1 cellular context compared by ENCODE assay signal in genomic region chr3:127588675-127589577, GRCh38.
A peak's percentile ranks its signal among the peaks of the same experiment; 100 is the strongest.
TF ChIP-seq lines count a peak whose summit lies in the region.

No MANE protein-coding gene starts in this region.

TF ChIP-seq in GM12878, 131 proteins besides CTCF, POLR2A, EP300 and RAD21:
- TF ChIP-seq BCL3 (IDR thresholded peaks at IDR 0.05; ENCODE audit: borderline replicate concordance, insufficient read depth, low read depth, low read length, poor library complexity, severe bottlenecking) (no peak), LARP7 (IDR thresholded peaks at IDR 0.05) (no peak), STAT3 (IDR thresholded peaks at IDR 0.05; ENCODE audit: low read depth, low read length) (no peak), RB1 (IDR thresholded peaks at IDR 0.05; ENCODE audit: borderline replicate concordance) (no peak), EZH2 (IDR thresholded peaks at IDR 0.05; ENCODE audit: borderline replicate concordance, control insufficient read depth, low read depth, low read length) (no peak), BRCA1 (IDR thresholded peaks at IDR 0.05; ENCODE audit: low read depth, low read length) (no peak), NBN (IDR thresholded peaks at IDR 0.05) (0 out of 2 replicates have a peak, but pooled peaks have one; percentile 14), NR2F1 (conservative IDR thresholded peaks at IDR 0.05) (peak; percentile 33), ZZZ3 (IDR thresholded peaks at IDR 0.05; ENCODE audit: control insufficient read depth, insufficient read length, low read depth) (no peak), CHD2 (IDR thresholded peaks at IDR 0.05; ENCODE audit: borderline replicate concordance, low read depth, low read length) (0 out of 2 replicates have a peak, but pooled peaks have one; percentile 22), YY1 (IDR thresholded peaks at IDR 0.05; ENCODE audit: low read depth, low read length) (no peak), JUNB (IDR thresholded peaks at IDR 0.05) (no peak), CHD1 (IDR thresholded peaks at IDR 0.05; ENCODE audit: low read depth, low read length) (no peak), IKZF2 (IDR thresholded peaks at IDR 0.05) (no peak), SKIL (IDR thresholded peaks at IDR 0.05; ENCODE audit: low read depth, poor library complexity, severe bottlenecking) (no peak), SMAD5 (IDR thresholded peaks at IDR 0.05; ENCODE audit: low read depth) (no peak), SIX5 (IDR thresholded peaks at IDR 0.05; ENCODE audit: low read depth, low read length, severe bottlenecking) (no peak), RFX5 (IDR thresholded peaks at IDR 0.05; ENCODE audit: low read depth, low read length) (no peak), NR2C2 (IDR thresholded peaks at IDR 0.05; ENCODE audit: borderline replicate concordance, control insufficient read depth, insufficient read length, low read depth) (no peak), GATAD2B (conservative IDR thresholded peaks at IDR 0.05; ENCODE audit: low read depth) (no peak), POU2F2 (IDR thresholded peaks at IDR 0.05; ENCODE audit: borderline replicate concordance, low read depth, low read length) (no peak), ZSCAN29 (IDR thresholded peaks at IDR 0.05) (no peak), BMI1 (IDR thresholded peaks at IDR 0.05; ENCODE audit: borderline replicate concordance) (no peak), NRF1 (conservative IDR thresholded peaks at IDR 0.05; ENCODE audit: low read depth, low read length) (no peak)
- TF ChIP-seq, protein P1, sequence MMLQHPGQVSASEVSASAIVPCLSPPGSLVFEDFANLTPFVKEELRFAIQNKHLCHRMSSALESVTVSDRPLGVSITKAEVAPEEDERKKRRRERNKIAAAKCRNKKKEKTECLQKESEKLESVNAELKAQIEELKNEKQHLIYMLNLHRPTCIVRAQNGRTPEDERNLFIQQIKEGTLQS (IDR thresholded peaks at IDR 0.05; ENCODE audit: borderline replicate concordance, extremely low read depth, low read depth, low read length), result no peak
- TF ChIP-seq, protein P2, sequence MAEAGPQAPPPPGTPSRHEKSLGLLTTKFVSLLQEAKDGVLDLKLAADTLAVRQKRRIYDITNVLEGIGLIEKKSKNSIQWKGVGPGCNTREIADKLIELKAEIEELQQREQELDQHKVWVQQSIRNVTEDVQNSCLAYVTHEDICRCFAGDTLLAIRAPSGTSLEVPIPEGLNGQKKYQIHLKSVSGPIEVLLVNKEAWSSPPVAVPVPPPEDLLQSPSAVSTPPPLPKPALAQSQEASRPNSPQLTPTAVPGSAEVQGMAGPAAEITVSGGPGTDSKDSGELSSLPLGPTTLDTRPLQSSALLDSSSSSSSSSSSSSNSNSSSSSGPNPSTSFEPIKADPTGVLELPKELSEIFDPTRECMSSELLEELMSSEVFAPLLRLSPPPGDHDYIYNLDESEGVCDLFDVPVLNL (IDR thresholded peaks at IDR 0.05; ENCODE audit: low read depth, low read length), result no peak
- TF ChIP-seq, protein P3, sequence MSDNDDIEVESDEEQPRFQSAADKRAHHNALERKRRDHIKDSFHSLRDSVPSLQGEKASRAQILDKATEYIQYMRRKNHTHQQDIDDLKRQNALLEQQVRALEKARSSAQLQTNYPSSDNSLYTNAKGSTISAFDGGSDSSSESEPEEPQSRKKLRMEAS (IDR thresholded peaks at IDR 0.05; ENCODE audit: low read depth, low read length), result no peak
- TF ChIP-seq, protein P4, sequence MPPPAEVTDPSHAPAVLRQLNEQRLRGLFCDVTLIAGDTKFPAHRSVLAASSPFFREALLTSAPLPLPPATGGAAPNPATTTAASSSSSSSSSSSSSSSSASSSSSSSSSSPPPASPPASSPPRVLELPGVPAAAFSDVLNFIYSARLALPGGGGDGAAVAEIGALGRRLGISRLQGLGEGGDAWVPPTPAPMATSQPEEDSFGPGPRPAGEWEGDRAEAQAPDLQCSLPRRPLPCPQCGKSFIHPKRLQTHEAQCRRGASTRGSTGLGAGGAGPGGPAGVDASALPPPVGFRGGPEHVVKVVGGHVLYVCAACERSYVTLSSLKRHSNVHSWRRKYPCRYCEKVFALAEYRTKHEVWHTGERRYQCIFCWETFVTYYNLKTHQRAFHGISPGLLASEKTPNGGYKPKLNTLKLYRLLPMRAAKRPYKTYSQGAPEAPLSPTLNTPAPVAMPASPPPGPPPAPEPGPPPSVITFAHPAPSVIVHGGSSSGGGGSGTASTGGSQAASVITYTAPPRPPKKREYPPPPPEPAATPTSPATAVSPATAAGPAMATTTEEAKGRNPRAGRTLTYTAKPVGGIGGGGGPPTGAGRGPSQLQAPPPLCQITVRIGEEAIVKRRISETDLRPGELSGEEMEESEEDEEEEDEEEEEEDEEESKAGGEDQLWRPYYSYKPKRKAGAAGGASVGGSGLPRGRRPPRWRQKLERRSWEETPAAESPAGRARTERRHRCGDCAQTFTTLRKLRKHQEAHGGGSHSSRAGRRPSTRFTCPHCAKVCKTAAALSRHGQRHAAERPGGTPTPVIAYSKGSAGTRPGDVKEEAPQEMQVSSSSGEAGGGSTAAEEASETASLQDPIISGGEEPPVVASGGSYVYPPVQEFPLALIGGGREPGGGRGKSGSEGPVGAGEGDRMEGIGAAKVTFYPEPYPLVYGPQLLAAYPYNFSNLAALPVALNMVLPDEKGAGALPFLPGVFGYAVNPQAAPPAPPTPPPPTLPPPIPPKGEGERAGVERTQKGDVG (CRISPR knock-in tag; IDR thresholded peaks at IDR 0.05), result no peak
- TF ChIP-seq, protein P5, sequence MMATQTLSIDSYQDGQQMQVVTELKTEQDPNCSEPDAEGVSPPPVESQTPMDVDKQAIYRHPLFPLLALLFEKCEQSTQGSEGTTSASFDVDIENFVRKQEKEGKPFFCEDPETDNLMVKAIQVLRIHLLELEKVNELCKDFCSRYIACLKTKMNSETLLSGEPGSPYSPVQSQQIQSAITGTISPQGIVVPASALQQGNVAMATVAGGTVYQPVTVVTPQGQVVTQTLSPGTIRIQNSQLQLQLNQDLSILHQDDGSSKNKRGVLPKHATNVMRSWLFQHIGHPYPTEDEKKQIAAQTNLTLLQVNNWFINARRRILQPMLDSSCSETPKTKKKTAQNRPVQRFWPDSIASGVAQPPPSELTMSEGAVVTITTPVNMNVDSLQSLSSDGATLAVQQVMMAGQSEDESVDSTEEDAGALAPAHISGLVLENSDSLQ (IDR thresholded peaks at IDR 0.05), result no peak
- TF ChIP-seq, protein P6, sequence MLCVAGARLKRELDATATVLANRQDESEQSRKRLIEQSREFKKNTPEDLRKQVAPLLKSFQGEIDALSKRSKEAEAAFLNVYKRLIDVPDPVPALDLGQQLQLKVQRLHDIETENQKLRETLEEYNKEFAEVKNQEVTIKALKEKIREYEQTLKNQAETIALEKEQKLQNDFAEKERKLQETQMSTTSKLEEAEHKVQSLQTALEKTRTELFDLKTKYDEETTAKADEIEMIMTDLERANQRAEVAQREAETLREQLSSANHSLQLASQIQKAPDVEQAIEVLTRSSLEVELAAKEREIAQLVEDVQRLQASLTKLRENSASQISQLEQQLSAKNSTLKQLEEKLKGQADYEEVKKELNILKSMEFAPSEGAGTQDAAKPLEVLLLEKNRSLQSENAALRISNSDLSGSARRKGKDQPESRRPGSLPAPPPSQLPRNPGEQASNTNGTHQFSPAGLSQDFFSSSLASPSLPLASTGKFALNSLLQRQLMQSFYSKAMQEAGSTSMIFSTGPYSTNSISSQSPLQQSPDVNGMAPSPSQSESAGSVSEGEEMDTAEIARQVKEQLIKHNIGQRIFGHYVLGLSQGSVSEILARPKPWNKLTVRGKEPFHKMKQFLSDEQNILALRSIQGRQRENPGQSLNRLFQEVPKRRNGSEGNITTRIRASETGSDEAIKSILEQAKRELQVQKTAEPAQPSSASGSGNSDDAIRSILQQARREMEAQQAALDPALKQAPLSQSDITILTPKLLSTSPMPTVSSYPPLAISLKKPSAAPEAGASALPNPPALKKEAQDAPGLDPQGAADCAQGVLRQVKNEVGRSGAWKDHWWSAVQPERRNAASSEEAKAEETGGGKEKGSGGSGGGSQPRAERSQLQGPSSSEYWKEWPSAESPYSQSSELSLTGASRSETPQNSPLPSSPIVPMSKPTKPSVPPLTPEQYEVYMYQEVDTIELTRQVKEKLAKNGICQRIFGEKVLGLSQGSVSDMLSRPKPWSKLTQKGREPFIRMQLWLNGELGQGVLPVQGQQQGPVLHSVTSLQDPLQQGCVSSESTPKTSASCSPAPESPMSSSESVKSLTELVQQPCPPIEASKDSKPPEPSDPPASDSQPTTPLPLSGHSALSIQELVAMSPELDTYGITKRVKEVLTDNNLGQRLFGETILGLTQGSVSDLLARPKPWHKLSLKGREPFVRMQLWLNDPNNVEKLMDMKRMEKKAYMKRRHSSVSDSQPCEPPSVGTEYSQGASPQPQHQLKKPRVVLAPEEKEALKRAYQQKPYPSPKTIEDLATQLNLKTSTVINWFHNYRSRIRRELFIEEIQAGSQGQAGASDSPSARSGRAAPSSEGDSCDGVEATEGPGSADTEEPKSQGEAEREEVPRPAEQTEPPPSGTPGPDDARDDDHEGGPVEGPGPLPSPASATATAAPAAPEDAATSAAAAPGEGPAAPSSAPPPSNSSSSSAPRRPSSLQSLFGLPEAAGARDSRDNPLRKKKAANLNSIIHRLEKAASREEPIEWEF (IDR thresholded peaks at IDR 0.05; ENCODE audit: insufficient replicate concordance, low read depth, low read length), result no peak
- TF ChIP-seq, protein P7, sequence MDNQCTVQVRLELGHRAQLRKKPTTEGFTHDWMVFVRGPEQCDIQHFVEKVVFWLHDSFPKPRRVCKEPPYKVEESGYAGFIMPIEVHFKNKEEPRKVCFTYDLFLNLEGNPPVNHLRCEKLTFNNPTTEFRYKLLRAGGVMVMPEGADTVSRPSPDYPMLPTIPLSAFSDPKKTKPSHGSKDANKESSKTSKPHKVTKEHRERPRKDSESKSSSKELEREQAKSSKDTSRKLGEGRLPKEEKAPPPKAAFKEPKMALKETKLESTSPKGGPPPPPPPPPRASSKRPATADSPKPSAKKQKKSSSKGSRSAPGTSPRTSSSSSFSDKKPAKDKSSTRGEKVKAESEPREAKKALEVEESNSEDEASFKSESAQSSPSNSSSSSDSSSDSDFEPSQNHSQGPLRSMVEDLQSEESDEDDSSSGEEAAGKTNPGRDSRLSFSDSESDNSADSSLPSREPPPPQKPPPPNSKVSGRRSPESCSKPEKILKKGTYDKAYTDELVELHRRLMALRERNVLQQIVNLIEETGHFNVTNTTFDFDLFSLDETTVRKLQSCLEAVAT (IDR thresholded peaks at IDR 0.05), result peak; percentile 38; the same call in 1 of the 2 replicates
